In the genomic region with DNA sequence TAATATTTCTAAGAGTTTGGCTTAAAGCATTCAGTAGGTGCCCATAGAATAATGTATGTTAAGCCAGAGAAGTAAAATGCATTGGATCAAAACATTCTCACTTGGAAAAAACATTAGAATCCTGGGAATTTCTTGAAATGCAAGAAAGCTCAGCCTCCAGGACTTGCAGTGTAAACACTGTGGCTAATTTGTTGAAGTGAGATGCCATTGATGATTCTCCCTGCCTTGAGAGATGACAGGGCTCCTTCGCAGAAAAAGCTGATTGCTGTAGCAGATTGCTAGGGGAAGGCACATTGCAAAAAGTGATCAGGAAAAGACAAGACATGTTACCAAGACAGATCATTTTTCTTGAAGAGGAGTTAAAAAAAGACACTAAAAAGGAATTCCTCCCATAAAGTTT, we compare ENCODE assay signal across 21 cellular contexts.
"Had no signal": no experiment of that assay in that cellular context is flagged by ENCODE, and none has a peak within 500 bp of the region (broad histone marks: within the 10 kb centered on the region; RNA-seq: fewer than 3 reads in every experiment).

No MANE protein-coding gene starts in this region.

- H3K27ac ChIP-seq: body of pancreas, dorsolateral prefrontal cortex, epithelial cell of prostate, gastrocnemius medialis, heart right ventricle, stomach, testis had no signal

- H3K4me3 Mint-ChIP-seq: activated CD4-positive, alpha-beta T cell treated with anti-CD3 and anti-CD28 coated beads for 36 hours; activated naive CD8-positive, alpha-beta T cell treated with anti-CD3 and anti-CD28 coated beads for 36 hours; endodermal cell; immature natural killer cell; naive thymus-derived CD4-positive, alpha-beta T cell; T-helper 2 cell treated with Interferon-gamma antibody and Interleukin-4, amounts not matched to agents 5 μg/mL and 100 μg/mL, for 36 hours; WTC11 had no signal

- H3K36me3 ChIP-seq: gastrocnemius medialis, heart right ventricle, stomach had no signal

- H3K9me3 Mint-ChIP-seq: endodermal cell; immature natural killer cell; T-helper 2 cell treated with Interferon-gamma antibody and Interleukin-4, amounts not matched to agents 5 μg/mL and 100 μg/mL, for 36 hours; WTC11 had no signal

- H3K36me3 Mint-ChIP-seq: immature natural killer cell; naive thymus-derived CD4-positive, alpha-beta T cell; WTC11 had no signal

- FAIRE-seq: TTC549 had no signal

- H3K4me3 ChIP-seq: body of pancreas, dorsolateral prefrontal cortex, gastrocnemius medialis, heart right ventricle, stomach, testis had no signal

- H3K9me3 ChIP-seq: body of pancreas, gastrocnemius medialis, heart right ventricle, stomach, testis had no signal

- H3K27me3 ChIP-seq: body of pancreas, gastrocnemius medialis, testis had no signal

- DNase-seq: activated CD4-positive, alpha-beta T cell treated with anti-CD3 and anti-CD28 coated beads for 36 hours; activated CD4-positive, alpha-beta T cell treated with anti-CD3 and anti-CD28 coated beads, Interleukin-2, amount 50 U/mL, for 48 hours; activated gamma-delta T cell treated with Interleukin-2 at 50 U/mL for 16 hours; activated naive CD8-positive, alpha-beta T cell treated with anti-CD3 and anti-CD28 coated beads for 36 hours; amniotic stem cell; body of pancreas; caudate nucleus; dorsolateral prefrontal cortex; endodermal cell; gastrocnemius medialis; heart right ventricle; immature natural killer cell; left ventricle myocardium superior; naive thymus-derived CD4-positive, alpha-beta T cell; nucleus accumbens; stomach; testis had no signal

- H3K4me1 ChIP-seq: body of pancreas, gastrocnemius medialis, heart right ventricle, stomach, testis had no signal

- H3K27ac Mint-ChIP-seq: activated CD4-positive, alpha-beta T cell treated with anti-CD3 and anti-CD28 coated beads for 36 hours; activated naive CD8-positive, alpha-beta T cell treated with anti-CD3 and anti-CD28 coated beads for 36 hours; endodermal cell; immature natural killer cell; naive thymus-derived CD4-positive, alpha-beta T cell; T-helper 2 cell treated with Interferon-gamma antibody and Interleukin-4, amounts not matched to agents 5 μg/mL and 100 μg/mL, for 36 hours; WTC11 had no signal

- H3K4me1 Mint-ChIP-seq: immature natural killer cell; naive thymus-derived CD4-positive, alpha-beta T cell had no signal
